Comparison of ENCODE assay signal across 20 cellular contexts in genomic region chr20:45017859-45018258, GRCh38. TPM values are rescaled to one million over a fixed set of nuclear protein-coding genes. Genes with fewer than 3 reads are reported as not detected.
DNase-seq lines count a peak whose midpoint lies in the region; ATAC-seq, FAIRE-seq and TF ChIP-seq lines count a peak whose summit lies in the region.
"Had no signal": no experiment of that assay in that cellular context is flagged by ENCODE, and none has a peak within 500 bp of the region (broad histone marks: within the 10 kb centered on the region; RNA-seq: fewer than 3 reads in every experiment).

No MANE protein-coding gene starts in this region.

- no peak overlapping the region for H2BK120ac ChIP-seq in mesendoderm (ENCODE audit: low read depth, low read length)

- H3K18ac ChIP-seq in mesendoderm (ENCODE audit: low read length): no peak overlapping the region

- no peaks in the 10 kb centered on the region for H3K9me3 Mint-ChIP-seq in activated CD4-positive, alpha-beta memory T cell treated with anti-CD3 and anti-CD28 coated beads for 36 hours
- H3K9me3 Mint-ChIP-seq in activated CD4-positive, alpha-beta memory T cell treated with anti-CD3 and anti-CD28 coated beads, Interleukin-2, amount 10 ng/mL, durations not matched to agents 7 days and 5 days: no peaks in the 10 kb centered on the region
- no peaks in the 10 kb centered on the region for H3K9me3 Mint-ChIP-seq in WTC11
- no peaks in the 10 kb centered on the region for H3K9me3 Mint-ChIP-seq in progenitor cell of endocrine pancreas (ENCODE audit: low read depth)
- H3K9me3 Mint-ChIP-seq: activated CD4-positive, alpha-beta T cell treated with anti-CD3 and anti-CD28 coated beads, Interleukin-2, amount 10 ng/mL, durations not matched to agents 24 days and 14 days had no signal

- H3K79me2 ChIP-seq in mesendoderm (ENCODE audit: control insufficient read depth, insufficient read depth, low read length): no peaks in the 10 kb centered on the region

- H4K5ac ChIP-seq in mesendoderm (ENCODE audit: low read length): no peak overlapping the region

- H3K4me3 ChIP-seq in mesendoderm (ENCODE audit: low read length) (no peak overlapping the region), pancreas (no peak overlapping the region)
- H3K4me3 ChIP-seq: hepatocyte, prostate gland had no signal

- H2BK5ac ChIP-seq in mesendoderm (ENCODE audit: low read length): no peak overlapping the region

- no peak for DNase-seq in activated CD4-positive, alpha-beta memory T cell treated with anti-CD3 and anti-CD28 coated beads for 36 hours
- no peak for DNase-seq in activated CD4-positive, alpha-beta memory T cell treated with anti-CD3 and anti-CD28 coated beads, Interleukin-2, amount 10 ng/mL, durations not matched to agents 7 days and 5 days
- DNase-seq in GM04503 (ENCODE audit: low read depth): peak; percentile 84
- DNase-seq in WTC11 (ENCODE audit: low spot score): no peak
- DNase-seq in mesendoderm: no peak
- no peak for DNase-seq in pancreas
- DNase-seq in progenitor cell of endocrine pancreas (ENCODE audit: low spot score, unreplicated experiment): no peak
- DNase-seq: 8988T; activated CD4-positive, alpha-beta T cell treated with anti-CD3 and anti-CD28 coated beads, Interleukin-2, amount 10 ng/mL, durations not matched to agents 24 days and 14 days; activated naive CD4-positive, alpha-beta T cell treated with Interleukin-2 at 50 U/mL for 16 hours; GF-D8; NCI-H1105; NCI-H526 had no signal

- no peak overlapping the region for H3K4me2 ChIP-seq in mesendoderm (ENCODE audit: low read length)
- H3K4me2 ChIP-seq: hepatocyte, KMS-11 had no signal

- no peak overlapping the region for H3K9ac ChIP-seq in mesendoderm (ENCODE audit: low read length)
- H3K9ac ChIP-seq: KMS-11 had no signal

- H3K36me3 ChIP-seq in mesendoderm (ENCODE audit: control insufficient read depth, insufficient read depth, low read length) (no peaks in the 10 kb centered on the region), pancreas (no peaks in the 10 kb centered on the region)
- H3K36me3 ChIP-seq: prostate gland had no signal

- no peaks in the 10 kb centered on the region for H3K79me1 ChIP-seq in mesendoderm (ENCODE audit: low read length)

- CTCF ChIA-PET in activated CD4-positive, alpha-beta memory T cell treated with anti-CD3 and anti-CD28 coated beads for 36 hours (lab: Charles Lee): interaction anchor here (1.6 to 2.0 kb wide), 2 partner anchors 26 to 79 kb away, joined by 3 to 6 read pairs; no protein-coding TSS in a partner anchor
- CTCF ChIA-PET in activated CD4-positive, alpha-beta memory T cell treated with anti-CD3 and anti-CD28 coated beads, Interleukin-2, amount 10 ng/mL, durations not matched to agents 7 days and 5 days (lab: Charles Lee): interaction anchor here (1.2 kb wide), 1 partner anchor 26 kb away, joined by 5 read pairs; no protein-coding TSS in a partner anchor
- CTCF ChIA-PET in WTC11 (lab: Charles Lee): interaction anchor here (1.2 kb wide), 1 partner anchor 26 kb away, joined by 4 read pairs; no protein-coding TSS in a partner anchor

- no peak overlapping the region for H2BK15ac ChIP-seq in mesendoderm (replicated peaks; ENCODE audit: low read depth)

- POLR2A ChIA-PET in activated CD4-positive, alpha-beta memory T cell treated with anti-CD3 and anti-CD28 coated beads for 36 hours (lab: Charles Lee): interaction anchor here (0.6 kb wide), 1 partner anchor 21 kb away, joined by 3 read pairs; no protein-coding TSS in a partner anchor
- POLR2A ChIA-PET in activated CD4-positive, alpha-beta memory T cell treated with anti-CD3 and anti-CD28 coated beads, Interleukin-2, amount 10 ng/mL, durations not matched to agents 7 days and 5 days (lab: Charles Lee): no interaction called here
- POLR2A ChIA-PET in WTC11 (lab: Charles Lee): no interaction called here

- intact Hi-C loops in activated CD4-positive, alpha-beta memory T cell treated with anti-CD3 and anti-CD28 coated beads for 36 hours (cut with micrococcal nuclease): no loop called here
- intact Hi-C loops in pancreas (cut with DNase I): no loop called here

- H3K27me3 ChIP-seq in mesendoderm (ENCODE audit: insufficient read depth, low read length, poor library complexity): no peaks in the 10 kb centered on the region
- H3K27me3 ChIP-seq in pancreas: no peaks in the 10 kb centered on the region
- H3K27me3 ChIP-seq: hepatocyte had no signal

- H3K27me3 Mint-ChIP-seq in activated CD4-positive, alpha-beta memory T cell treated with anti-CD3 and anti-CD28 coated beads for 36 hours: no peaks in the 10 kb centered on the region
- H3K27me3 Mint-ChIP-seq in activated CD4-positive, alpha-beta memory T cell treated with anti-CD3 and anti-CD28 coated beads, Interleukin-2, amount 10 ng/mL, durations not matched to agents 7 days and 5 days: no peaks in the 10 kb centered on the region
- H3K27me3 Mint-ChIP-seq in WTC11 (ENCODE audit: low read depth): no peaks in the 10 kb centered on the region
- H3K27me3 Mint-ChIP-seq in progenitor cell of endocrine pancreas: no peaks in the 10 kb centered on the region
- H3K27me3 Mint-ChIP-seq: activated CD4-positive, alpha-beta T cell treated with anti-CD3 and anti-CD28 coated beads, Interleukin-2, amount 10 ng/mL, durations not matched to agents 24 days and 14 days had no signal

- H3K27ac Mint-ChIP-seq in activated CD4-positive, alpha-beta memory T cell treated with anti-CD3 and anti-CD28 coated beads for 36 hours: peak overlapping the region; percentile 40
- H3K27ac Mint-ChIP-seq in activated CD4-positive, alpha-beta memory T cell treated with anti-CD3 and anti-CD28 coated beads, Interleukin-2, amount 10 ng/mL, durations not matched to agents 7 days and 5 days: no peak overlapping the region
- H3K27ac Mint-ChIP-seq in WTC11 (peak overlapping the region; percentile 86), progenitor cell of endocrine pancreas (no peak overlapping the region)
- H3K27ac Mint-ChIP-seq: activated CD4-positive, alpha-beta T cell treated with anti-CD3 and anti-CD28 coated beads, Interleukin-2, amount 10 ng/mL, durations not matched to agents 24 days and 14 days had no signal

- no peak overlapping the region for H3K56ac ChIP-seq in mesendoderm (ENCODE audit: low read length)

- no peaks in the 10 kb centered on the region for H3K9me3 ChIP-seq in pancreas
- H3K9me3 ChIP-seq: prostate gland had no signal

- peak overlapping the region; percentile 34 for H3K27ac ChIP-seq in mesendoderm (ENCODE audit: low read depth, low read length)
- H3K27ac ChIP-seq in pancreas: no peak overlapping the region
- H3K27ac ChIP-seq: KMS-11, prostate gland had no signal

- H3K4ac ChIP-seq in mesendoderm (ENCODE audit: low read depth, low read length): no peak overlapping the region

- H3K4me3 Mint-ChIP-seq in activated CD4-positive, alpha-beta memory T cell treated with anti-CD3 and anti-CD28 coated beads for 36 hours: no peak overlapping the region
- H3K4me3 Mint-ChIP-seq in activated CD4-positive, alpha-beta memory T cell treated with anti-CD3 and anti-CD28 coated beads, Interleukin-2, amount 10 ng/mL, durations not matched to agents 7 days and 5 days: no peak overlapping the region
- no peak overlapping the region for H3K4me3 Mint-ChIP-seq in WTC11
- H3K4me3 Mint-ChIP-seq in progenitor cell of endocrine pancreas (ENCODE audit: low read depth): no peak overlapping the region
- H3K4me3 Mint-ChIP-seq: activated CD4-positive, alpha-beta T cell treated with anti-CD3 and anti-CD28 coated beads, Interleukin-2, amount 10 ng/mL, durations not matched to agents 24 days and 14 days had no signal

- no peak for ATAC-seq in WTC11
- ATAC-seq in pancreas: no peak
- ATAC-seq in GM18517 (IDR thresholded peaks at IDR 0.05; ENCODE audit: unreplicated experiment): no peak
- ATAC-seq: HCT116 had no signal

- H2AK5ac ChIP-seq in mesendoderm (ENCODE audit: low read length): no peak overlapping the region

- no peak overlapping the region for H3K23ac ChIP-seq in mesendoderm (ENCODE audit: low read length)

- peaks cover 72% of the 10 kb centered on the region for H3K4me1 Mint-ChIP-seq in activated CD4-positive, alpha-beta memory T cell treated with anti-CD3 and anti-CD28 coated beads for 36 hours (ENCODE audit: low read depth)
- H3K4me1 Mint-ChIP-seq in activated CD4-positive, alpha-beta memory T cell treated with anti-CD3 and anti-CD28 coated beads, Interleukin-2, amount 10 ng/mL, durations not matched to agents 7 days and 5 days: peaks cover 39% of the 10 kb centered on the region
- H3K4me1 Mint-ChIP-seq in WTC11: peaks cover 54% of the 10 kb centered on the region
- H3K4me1 Mint-ChIP-seq in progenitor cell of endocrine pancreas (ENCODE audit: low read depth): peaks cover 20% of the 10 kb centered on the region

- H3K4me1 ChIP-seq in mesendoderm (ENCODE audit: control insufficient read depth, low read depth, low read length) (peaks cover 5% of the 10 kb centered on the region), pancreas (peaks cover 0 to 6% (median 0%) of the 10 kb centered on the region in 3 donors)
- H3K4me1 ChIP-seq: prostate gland had no signal

- no peak for TF ChIP-seq CTCF in WTC11 (IDR thresholded peaks at IDR 0.05)
- TF ChIP-seq CTCF in pancreas (IDR thresholded peaks at IDR 0.05): no peak
- no peak for TF ChIP-seq CTCF in progenitor cell of endocrine pancreas (IDR thresholded peaks at IDR 0.05; ENCODE audit: unreplicated experiment)

- H4K8ac ChIP-seq in mesendoderm (ENCODE audit: low read depth, low read length): no peak overlapping the region

- peaks cover 44% of the 10 kb centered on the region for H3K36me3 Mint-ChIP-seq in activated CD4-positive, alpha-beta memory T cell treated with anti-CD3 and anti-CD28 coated beads for 36 hours
- H3K36me3 Mint-ChIP-seq in activated CD4-positive, alpha-beta memory T cell treated with anti-CD3 and anti-CD28 coated beads, Interleukin-2, amount 10 ng/mL, durations not matched to agents 7 days and 5 days (ENCODE audit: low read depth): peaks cover 74% of the 10 kb centered on the region
- H3K36me3 Mint-ChIP-seq in WTC11 (peaks cover 4% of the 10 kb centered on the region; the same call in 1 of the 2 replicates), progenitor cell of endocrine pancreas (ENCODE audit: insufficient read depth) (peaks cover 6% of the 10 kb centered on the region)

- no peak for FAIRE-seq in pancreas (lab: Jason Lieb, UNC)
- FAIRE-seq: endometrium, GM12891 had no signal

RNA-seq across cellular contexts. Expression of gene STK4, which starts 51.5 kb away (rescaled TPM):
- total RNA-seq in activated CD4-positive, alpha-beta memory T cell treated with anti-CD3 and anti-CD28 coated beads for 36 hours: 100 to 1,000 TPM; 126 to 128 TPM
- 100 to 1,000 TPM; 204 to 213 TPM for total RNA-seq in activated CD4-positive, alpha-beta memory T cell treated with anti-CD3 and anti-CD28 coated beads, Interleukin-2, amount 10 ng/mL, durations not matched to agents 7 days and 5 days
- 36.0 to 41.2 TPM (median 37.9 TPM) in 3 replicates for total RNA-seq in WTC11 (2021)
- 12.9 TPM for polyA plus RNA-seq in mesendoderm (2013, experiment 1 of 2)
- polyA plus RNA-seq in mesendoderm (2013, experiment 2 of 2): 13.3 TPM
- 10 to 100 TPM in 3 of 6 donors, 1 to 10 TPM in 3; 7.1 to 18.9 (median 10.4) TPM for total RNA-seq in pancreas
- 1 to 10 TPM; 3.7 to 5.0 TPM for polyA plus RNA-seq in pancreas
- total RNA-seq in progenitor cell of endocrine pancreas: 36.3 and 37.4 TPM in 2 replicates

RNA-seq across cellular contexts. Expression of gene TOMM34, which starts 57.7 kb away (rescaled TPM):
- total RNA-seq in activated CD4-positive, alpha-beta memory T cell treated with anti-CD3 and anti-CD28 coated beads for 36 hours: 10 to 100 TPM; 56.3 to 58.4 TPM
- 10 to 100 TPM; 16.0 to 16.4 TPM for total RNA-seq in activated CD4-positive, alpha-beta memory T cell treated with anti-CD3 and anti-CD28 coated beads, Interleukin-2, amount 10 ng/mL, durations not matched to agents 7 days and 5 days
- 35.9 to 37.7 TPM (median 36.7 TPM) in 3 replicates for total RNA-seq in WTC11 (2021)
- 27.5 TPM for polyA plus RNA-seq in mesendoderm (2013, experiment 1 of 2)
- polyA plus RNA-seq in mesendoderm (2013, experiment 2 of 2): 28.2 TPM
- 10 to 100 TPM in 2 of 6 donors, 1 to 10 TPM in 4; 4.9 to 12.4 (median 7.4) TPM for total RNA-seq in pancreas
- polyA plus RNA-seq in pancreas: 10 to 100 TPM in 1 of 2 donors, 1 to 10 TPM in 1; 7.4 to 18.6 TPM
- total RNA-seq in progenitor cell of endocrine pancreas: 40.1 and 40.9 TPM in 2 replicates

Comparison
In these comparisons a context has a peak if more than half of its experiments do, and no peak if none do; other contexts are left out.
1. H3K27ac Mint-ChIP-seq: peak in activated CD4-positive, alpha-beta memory T cell treated with anti-CD3 and anti-CD28 coated beads for 36 hours (single experiment) and WTC11 (single experiment); none in activated CD4-positive, alpha-beta memory T cell treated with anti-CD3 and anti-CD28 coated beads, Interleukin-2, amount 10 ng/mL, durations not matched to agents 7 days and 5 days (single experiment) and progenitor cell of endocrine pancreas (single experiment).